ENCODE assay signal across 1 cellular context in the genomic region with DNA sequence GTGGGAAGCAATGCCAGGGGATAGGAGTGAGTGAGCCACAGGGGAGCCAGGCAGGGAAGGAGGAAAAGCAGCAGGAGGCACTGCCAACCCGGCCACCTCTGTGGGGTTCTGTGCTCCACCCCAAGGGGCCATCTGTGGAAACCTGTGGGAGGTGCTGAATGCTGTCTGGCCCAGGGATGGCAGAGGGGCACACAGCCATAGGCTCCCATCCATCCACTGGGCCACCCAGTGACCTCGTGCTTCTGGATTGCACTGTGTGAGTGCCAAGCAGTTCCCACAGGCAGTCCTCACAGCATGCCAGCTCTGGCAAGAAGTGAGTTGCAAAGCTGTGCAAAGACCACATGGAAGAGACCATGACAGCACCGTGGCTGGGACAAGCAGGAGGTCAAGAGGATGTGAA.
TF ChIP-seq lines count a peak whose summit lies in the region.

No MANE protein-coding gene starts in this region.

TF ChIP-seq in H1, 55 proteins besides CTCF, POLR2A, EP300 and RAD21:
- TF ChIP-seq CBX8 (IDR thresholded peaks at IDR 0.05; ENCODE audit: borderline replicate concordance, low read depth, low read length) (no peak), ZNF274 (IDR thresholded peaks at IDR 0.05; ENCODE audit: borderline replicate concordance, extremely low read depth, low read length) (no peak)
- TF ChIP-seq, protein P1, sequence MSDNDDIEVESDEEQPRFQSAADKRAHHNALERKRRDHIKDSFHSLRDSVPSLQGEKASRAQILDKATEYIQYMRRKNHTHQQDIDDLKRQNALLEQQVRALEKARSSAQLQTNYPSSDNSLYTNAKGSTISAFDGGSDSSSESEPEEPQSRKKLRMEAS (IDR thresholded peaks at IDR 0.05), result no peak
